ENCODE assay signal across 9 cellular contexts in the genomic region with DNA sequence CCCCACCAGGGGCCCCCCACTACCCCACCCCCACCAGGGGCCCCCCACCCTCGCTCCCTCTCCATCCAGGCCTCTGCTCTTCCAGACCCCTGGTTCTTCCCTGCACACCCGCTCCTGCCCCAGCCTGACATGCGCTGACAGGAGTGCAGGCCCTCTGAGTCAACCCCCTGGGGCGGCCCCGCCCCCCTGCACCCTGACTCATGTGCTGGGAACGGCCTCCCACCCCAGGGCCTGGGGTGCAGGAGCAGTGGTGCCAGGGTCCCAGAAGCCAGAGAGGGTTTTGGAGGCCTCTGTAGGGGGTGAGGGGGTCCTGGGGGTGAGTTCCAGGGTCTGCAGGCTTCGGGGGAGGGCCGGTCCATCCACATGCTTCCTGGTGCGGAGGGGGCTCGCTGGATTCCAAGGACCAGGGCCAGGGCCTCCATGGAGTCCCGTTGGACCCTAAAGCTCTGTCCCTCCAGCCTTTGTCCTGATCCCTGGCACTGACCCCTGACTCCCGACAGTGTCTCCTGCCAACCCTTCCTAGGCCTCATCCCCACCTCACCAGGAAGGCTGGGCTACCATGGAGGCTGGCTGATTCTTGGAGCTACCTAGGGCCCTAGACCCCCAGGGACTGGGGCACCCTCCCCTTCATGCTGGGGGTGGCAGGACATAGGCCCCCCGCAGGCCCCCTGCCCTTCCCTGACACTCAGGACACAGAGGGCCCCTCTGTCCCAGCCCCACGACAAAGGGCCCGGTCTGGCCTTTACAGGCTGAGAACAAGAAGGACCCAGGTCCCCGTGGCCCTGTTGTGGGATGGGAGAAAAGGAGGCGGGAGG. TPM values are rescaled to one million over a fixed set of nuclear protein-coding genes. Genes with fewer than 3 reads are reported as not detected.
DNase-seq lines count a peak whose midpoint lies in the region; ATAC-seq, FAIRE-seq and TF ChIP-seq lines count a peak whose summit lies in the region.
"Had no signal": no experiment of that assay in that cellular context is flagged by ENCODE, and none has a peak within 500 bp of the region (broad histone marks: within the 10 kb centered on the region; RNA-seq: fewer than 3 reads in every experiment).

No MANE protein-coding gene starts in this region.

- intact Hi-C loops in pancreas (cut with DNase I) (no loop called here), aorta (cut with DNase I) (no loop called here), right cardiac atrium (cut with DNase I) (no loop called here)

- ATAC-seq in pancreas: peak in 3 of 4 donors; percentile 2 to 20 (median 6)
- no peak for ATAC-seq in aorta (ENCODE audit: low FRiP score)
- no peak for ATAC-seq in right cardiac atrium
- no peak for ATAC-seq in HG03460 (IDR thresholded peaks at IDR 0.05; ENCODE audit: unreplicated experiment)

- H3K27ac ChIP-seq in duodenal mucosa (ENCODE audit: low read depth, low read length) (peak overlapping the region; percentile 75), pancreas (peak overlapping the region; percentile 63 to 83 (median 72)), aorta (ENCODE audit: low read depth in 1 of 2, low read length in 2 of 2) (no peak overlapping the region), right cardiac atrium (ENCODE audit: low read length) (no peak overlapping the region)

- H3K36me3 ChIP-seq in duodenal mucosa (ENCODE audit: control insufficient read depth in 1 of 2, insufficient read depth in 2 of 2, low read length in 2 of 2) (peaks cover 0 to 16% of the 10 kb centered on the region in 2 donors), pancreas (peaks cover 0 to 5% (median 0%) of the 10 kb centered on the region in 3 donors), aorta (ENCODE audit: control insufficient read depth in 1 of 2, insufficient read depth in 2 of 2, low read length in 1 of 2) (no peaks in the 10 kb centered on the region)

- H3K4me3 ChIP-seq in duodenal mucosa (ENCODE audit: low read depth in 1 of 2, low read length in 2 of 2) (peak overlapping the region in 1 of 2 donors; percentile 78), pancreas (peak overlapping the region in 3 of 4 donors; percentile 60 to 77 (median 67)), aorta (ENCODE audit: low read length in 2 of 2) (no peak overlapping the region), right cardiac atrium (ENCODE audit: low read length) (no peak overlapping the region)

- H3K9me3 ChIP-seq in duodenal mucosa (ENCODE audit: control insufficient read depth in 1 of 2, low read length in 2 of 2): no peaks in the 10 kb centered on the region
- H3K9me3 ChIP-seq in pancreas: no peaks in the 10 kb centered on the region
- H3K9me3 ChIP-seq in aorta (ENCODE audit: control insufficient read depth, low read length): no peaks in the 10 kb centered on the region
- H3K9me3 ChIP-seq in right cardiac atrium (ENCODE audit: control insufficient read depth, low read length): no peaks in the 10 kb centered on the region

- peak overlapping the region; percentile 22 to 95 for H3K9ac ChIP-seq in duodenal mucosa (ENCODE audit: low read depth in 1 of 2, low read length in 2 of 2)

- H3K4me1 ChIP-seq in duodenal mucosa (ENCODE audit: control insufficient read depth in 1 of 2, insufficient read depth in 2 of 2, low read length in 2 of 2) (peaks cover 5 to 10% of the 10 kb centered on the region in 2 donors), pancreas (peaks cover 0 to 3% (median 0%) of the 10 kb centered on the region in 3 donors), aorta (ENCODE audit: control insufficient read depth in 1 of 2, insufficient read depth in 2 of 2, low read length in 2 of 2) (no peaks in the 10 kb centered on the region), right cardiac atrium (ENCODE audit: control insufficient read depth, insufficient read depth, low read length) (no peaks in the 10 kb centered on the region)

- no peaks in the 10 kb centered on the region for H3K27me3 ChIP-seq in duodenal mucosa (ENCODE audit: control insufficient read depth in 1 of 2, insufficient read depth in 2 of 2, low read length in 2 of 2)
- H3K27me3 ChIP-seq in pancreas: no peaks in the 10 kb centered on the region
- H3K27me3 ChIP-seq in aorta (ENCODE audit: control insufficient read depth in 1 of 2, insufficient read depth in 2 of 2, low read length in 1 of 2): no peaks in the 10 kb centered on the region
- H3K27me3 ChIP-seq in right cardiac atrium (ENCODE audit: control insufficient read depth, insufficient read depth): no peaks in the 10 kb centered on the region

- TF ChIP-seq CTCF in pancreas (IDR thresholded peaks at IDR 0.05): no peak

- 61 to 68% methylated on average over 16 to 17 of the region's 17 CpGs for WGBS in pancreas, 2 donors
- 83 to 85% methylated on average over 17 of the region's 17 CpGs for WGBS in aorta, 2 donors
- WGBS in right cardiac atrium: 85% methylated on average over 17 of the region's 17 CpGs

- no peak for FAIRE-seq in pancreas (lab: Jason Lieb, UNC)

- DNase-seq in EH (ENCODE audit: low read depth) (peak; percentile 92), M059J (ENCODE audit: low read depth) (peak; percentile 90), pancreas (peak in 1 of 6 donors; percentile 60), SHP77 treated with DMSO at 0.1 percent for 48 hours (lab: John Stamatoyannopoulos, UW) (no peak), aorta (no peak), right cardiac atrium (no peak)
- DNase-seq: activated naive CD8-positive, alpha-beta T cell treated with anti-CD3 and anti-CD28 coated beads, Interleukin-2, amount 10 ng/mL, durations not matched to agents 7 days and 5 days had no signal

RNA-seq across cellular contexts. Expression of a gene that starts 0.6 kb away (rescaled TPM):
- 7.9 and 10.6 TPM in 2 replicates for total RNA-seq in M059J (2014; rRNA removed; shearing (Covaris generic))
- 10 to 100 TPM; 23.4 to 36.1 (median 26.2) TPM for total RNA-seq in pancreas
- 10 to 100 TPM; 33.8 to 50.5 TPM for polyA plus RNA-seq in pancreas
- total RNA-seq in aorta: under 1 TPM in 1 of 2 donors, not detected in 1; 0.42 TPM
- polyA plus RNA-seq in aorta: 10 to 100 TPM in 1 of 2 donors, under 1 TPM in 1; 0.05 to 10.9 TPM
- total RNA-seq in right cardiac atrium: under 1 TPM; 0.26 to 0.88 (median 0.63) TPM
- polyA plus RNA-seq in right cardiac atrium: 0.36 TPM

RNA-seq across cellular contexts. Expression of a gene that starts 21.4 kb away (rescaled TPM):
- total RNA-seq in M059J (2014; rRNA removed; shearing (Covaris generic)): 2.5 and 3.4 TPM in 2 replicates
- total RNA-seq in pancreas (10 to 100 TPM; 39.2 to 62.1 (median 46.9) TPM), aorta (10 to 100 TPM; 19.8 to 47.8 TPM), right cardiac atrium (10 to 100 TPM; 28.6 to 42.4 (median 35.1) TPM)
- polyA plus RNA-seq in pancreas (100 to 1,000 TPM; 138 to 158 TPM), aorta (10 to 100 TPM; 27.8 to 52.7 TPM), right cardiac atrium (61.8 TPM)

RNA-seq across cellular contexts. Expression of a gene that starts 24.1 kb away (rescaled TPM):
- 2.8 and 9.4 TPM in 2 replicates for total RNA-seq in M059J (2014; rRNA removed; shearing (Covaris generic))
- total RNA-seq in pancreas: 1 to 10 TPM in 5 of 6 donors, under 1 TPM in 1; 0.95 to 4.8 (median 1.8) TPM
- 10 to 100 TPM in 1 of 2 donors, 1 to 10 TPM in 1; 6.8 to 25.9 TPM for polyA plus RNA-seq in pancreas
- total RNA-seq in aorta: 1 to 10 TPM in 1 of 2 donors, under 1 TPM in 1; 0.58 to 3.2 TPM
- polyA plus RNA-seq in aorta: 1 to 10 TPM in 1 of 2 donors, under 1 TPM in 1; 0.38 to 4.6 TPM
- total RNA-seq in right cardiac atrium: 1 to 10 TPM; 1.0 to 1.6 (median 1.3) TPM
- 2.5 TPM for polyA plus RNA-seq in right cardiac atrium

RNA-seq across cellular contexts. Expression of a gene that starts 48.4 kb away (rescaled TPM):
- total RNA-seq in M059J (2014; rRNA removed; shearing (Covaris generic)): 0.20 TPM in 1 of 2 replicates, not detected in the other
- total RNA-seq in pancreas (10 to 100 TPM in 4 of 6 donors, 1 to 10 TPM in 2; 6.2 to 32.1 (median 12.5) TPM), aorta (1 to 10 TPM; 1.3 to 2.8 TPM), right cardiac atrium (under 1 TPM; 0.14 to 0.46 (median 0.20) TPM)
- polyA plus RNA-seq in pancreas (10 to 100 TPM; 46.2 to 68.7 TPM), aorta (1 to 10 TPM in 1 of 2 donors, under 1 TPM in 1; 0.41 to 8.1 TPM), right cardiac atrium (0.20 TPM)

RNA-seq across cellular contexts. Expression of a gene that starts 56.7 kb away (rescaled TPM):
- total RNA-seq in M059J (2014; rRNA removed; shearing (Covaris generic)): 27.5 and 35.5 TPM in 2 replicates
- total RNA-seq in pancreas: 10 to 100 TPM; 11.3 to 17.4 (median 15.2) TPM
- polyA plus RNA-seq in pancreas: 10 to 100 TPM; 24.7 to 44.7 TPM
- 10 to 100 TPM; 19.2 to 34.1 TPM for total RNA-seq in aorta
- polyA plus RNA-seq in aorta: 10 to 100 TPM; 10.1 to 47.6 TPM
- total RNA-seq in right cardiac atrium: 10 to 100 TPM; 30.2 to 33.3 (median 30.9) TPM
- 30.7 TPM for polyA plus RNA-seq in right cardiac atrium

Comparison
In these comparisons a context has a peak if more than half of its experiments do, and no peak if none do; other contexts are left out.
1. DNase-seq: peak in EH (single experiment) and M059J (single experiment); none in SHP77 treated with DMSO at 0.1 percent for 48 hours (single experiment), aorta (0 of 2) and right cardiac atrium (0 of 3).
2. H3K27ac ChIP-seq: peak in duodenal mucosa (single experiment) and pancreas (4 of 4); none in aorta (0 of 2) and right cardiac atrium (single experiment).
3. H3K4me3 ChIP-seq: peak in pancreas (3 of 4); none in aorta (0 of 2) and right cardiac atrium (single experiment).
4. ATAC-seq: peak in pancreas (3 of 4); none in aorta (single experiment), right cardiac atrium (0 of 2) and HG03460 (single experiment).